Comparison of ENCODE assay signal across 1 cellular context in the genomic region with DNA sequence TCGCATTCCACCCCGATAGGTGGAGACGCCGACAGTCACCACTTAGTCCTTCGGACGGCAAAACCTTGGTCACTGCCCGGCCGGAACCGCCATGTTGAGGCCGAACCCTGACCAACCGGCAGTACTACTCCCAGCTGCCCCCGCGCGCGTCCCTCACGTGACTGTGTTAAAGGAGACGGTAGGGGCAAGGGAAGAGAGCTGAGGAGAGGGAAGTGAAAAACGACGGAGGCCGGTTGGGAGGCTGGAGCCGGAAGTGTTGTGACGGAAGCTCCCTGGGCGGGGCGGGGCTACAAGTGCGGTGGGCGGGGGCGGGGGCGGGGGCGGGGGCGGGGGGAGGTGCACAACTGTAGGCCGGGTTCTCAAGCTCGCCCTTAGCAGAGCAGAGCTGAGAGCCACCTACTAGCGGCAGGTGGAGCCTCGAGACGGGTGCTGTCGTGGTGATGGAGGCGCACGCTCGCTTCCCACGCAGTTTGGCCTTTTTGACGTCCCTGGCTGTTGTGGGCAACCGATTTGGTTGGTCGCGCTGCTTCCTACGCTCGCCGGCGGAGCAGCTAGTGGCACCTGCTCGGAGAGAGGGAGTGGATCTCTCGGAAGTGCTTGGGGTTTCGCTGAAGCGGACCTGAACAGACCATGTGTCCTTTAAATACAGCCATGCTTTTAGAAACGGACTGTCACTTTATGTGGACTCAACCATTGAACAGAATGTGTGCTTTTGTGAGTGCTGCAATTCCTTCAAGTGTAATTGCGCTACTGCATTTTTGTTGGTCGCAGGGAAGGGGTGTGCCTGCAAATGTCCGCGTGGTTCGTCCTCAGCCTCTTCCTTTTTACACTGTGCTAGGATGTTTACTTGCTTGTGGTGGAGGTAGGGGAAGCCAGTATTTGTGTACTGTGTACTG.
TF ChIP-seq lines count a peak whose summit lies in the region.

A gene with protein sequence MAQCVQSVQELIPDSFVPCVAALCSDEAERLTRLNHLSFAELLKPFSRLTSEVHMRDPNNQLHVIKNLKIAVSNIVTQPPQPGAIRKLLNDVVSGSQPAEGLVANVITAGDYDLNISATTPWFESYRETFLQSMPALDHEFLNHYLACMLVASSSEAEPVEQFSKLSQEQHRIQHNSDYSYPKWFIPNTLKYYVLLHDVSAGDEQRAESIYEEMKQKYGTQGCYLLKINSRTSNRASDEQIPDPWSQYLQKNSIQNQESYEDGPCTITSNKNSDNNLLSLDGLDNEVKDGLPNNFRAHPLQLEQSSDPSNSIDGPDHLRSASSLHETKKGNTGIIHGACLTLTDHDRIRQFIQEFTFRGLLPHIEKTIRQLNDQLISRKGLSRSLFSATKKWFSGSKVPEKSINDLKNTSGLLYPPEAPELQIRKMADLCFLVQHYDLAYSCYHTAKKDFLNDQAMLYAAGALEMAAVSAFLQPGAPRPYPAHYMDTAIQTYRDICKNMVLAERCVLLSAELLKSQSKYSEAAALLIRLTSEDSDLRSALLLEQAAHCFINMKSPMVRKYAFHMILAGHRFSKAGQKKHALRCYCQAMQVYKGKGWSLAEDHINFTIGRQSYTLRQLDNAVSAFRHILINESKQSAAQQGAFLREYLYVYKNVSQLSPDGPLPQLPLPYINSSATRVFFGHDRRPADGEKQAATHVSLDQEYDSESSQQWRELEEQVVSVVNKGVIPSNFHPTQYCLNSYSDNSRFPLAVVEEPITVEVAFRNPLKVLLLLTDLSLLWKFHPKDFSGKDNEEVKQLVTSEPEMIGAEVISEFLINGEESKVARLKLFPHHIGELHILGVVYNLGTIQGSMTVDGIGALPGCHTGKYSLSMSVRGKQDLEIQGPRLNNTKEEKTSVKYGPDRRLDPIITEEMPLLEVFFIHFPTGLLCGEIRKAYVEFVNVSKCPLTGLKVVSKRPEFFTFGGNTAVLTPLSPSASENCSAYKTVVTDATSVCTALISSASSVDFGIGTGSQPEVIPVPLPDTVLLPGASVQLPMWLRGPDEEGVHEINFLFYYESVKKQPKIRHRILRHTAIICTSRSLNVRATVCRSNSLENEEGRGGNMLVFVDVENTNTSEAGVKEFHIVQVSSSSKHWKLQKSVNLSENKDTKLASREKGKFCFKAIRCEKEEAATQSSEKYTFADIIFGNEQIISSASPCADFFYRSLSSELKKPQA (N-terminal part only) (minus strand): TSS at position 130 of the 896 bp plus-strand sequence. CDS start 364 bp downstream, outside the sequence.

TF ChIP-seq in HepG2, 621 proteins besides CTCF, POLR2A, EP300 and RAD21 (continued from another document and continues in another):
- TF ChIP-seq, protein P1, sequence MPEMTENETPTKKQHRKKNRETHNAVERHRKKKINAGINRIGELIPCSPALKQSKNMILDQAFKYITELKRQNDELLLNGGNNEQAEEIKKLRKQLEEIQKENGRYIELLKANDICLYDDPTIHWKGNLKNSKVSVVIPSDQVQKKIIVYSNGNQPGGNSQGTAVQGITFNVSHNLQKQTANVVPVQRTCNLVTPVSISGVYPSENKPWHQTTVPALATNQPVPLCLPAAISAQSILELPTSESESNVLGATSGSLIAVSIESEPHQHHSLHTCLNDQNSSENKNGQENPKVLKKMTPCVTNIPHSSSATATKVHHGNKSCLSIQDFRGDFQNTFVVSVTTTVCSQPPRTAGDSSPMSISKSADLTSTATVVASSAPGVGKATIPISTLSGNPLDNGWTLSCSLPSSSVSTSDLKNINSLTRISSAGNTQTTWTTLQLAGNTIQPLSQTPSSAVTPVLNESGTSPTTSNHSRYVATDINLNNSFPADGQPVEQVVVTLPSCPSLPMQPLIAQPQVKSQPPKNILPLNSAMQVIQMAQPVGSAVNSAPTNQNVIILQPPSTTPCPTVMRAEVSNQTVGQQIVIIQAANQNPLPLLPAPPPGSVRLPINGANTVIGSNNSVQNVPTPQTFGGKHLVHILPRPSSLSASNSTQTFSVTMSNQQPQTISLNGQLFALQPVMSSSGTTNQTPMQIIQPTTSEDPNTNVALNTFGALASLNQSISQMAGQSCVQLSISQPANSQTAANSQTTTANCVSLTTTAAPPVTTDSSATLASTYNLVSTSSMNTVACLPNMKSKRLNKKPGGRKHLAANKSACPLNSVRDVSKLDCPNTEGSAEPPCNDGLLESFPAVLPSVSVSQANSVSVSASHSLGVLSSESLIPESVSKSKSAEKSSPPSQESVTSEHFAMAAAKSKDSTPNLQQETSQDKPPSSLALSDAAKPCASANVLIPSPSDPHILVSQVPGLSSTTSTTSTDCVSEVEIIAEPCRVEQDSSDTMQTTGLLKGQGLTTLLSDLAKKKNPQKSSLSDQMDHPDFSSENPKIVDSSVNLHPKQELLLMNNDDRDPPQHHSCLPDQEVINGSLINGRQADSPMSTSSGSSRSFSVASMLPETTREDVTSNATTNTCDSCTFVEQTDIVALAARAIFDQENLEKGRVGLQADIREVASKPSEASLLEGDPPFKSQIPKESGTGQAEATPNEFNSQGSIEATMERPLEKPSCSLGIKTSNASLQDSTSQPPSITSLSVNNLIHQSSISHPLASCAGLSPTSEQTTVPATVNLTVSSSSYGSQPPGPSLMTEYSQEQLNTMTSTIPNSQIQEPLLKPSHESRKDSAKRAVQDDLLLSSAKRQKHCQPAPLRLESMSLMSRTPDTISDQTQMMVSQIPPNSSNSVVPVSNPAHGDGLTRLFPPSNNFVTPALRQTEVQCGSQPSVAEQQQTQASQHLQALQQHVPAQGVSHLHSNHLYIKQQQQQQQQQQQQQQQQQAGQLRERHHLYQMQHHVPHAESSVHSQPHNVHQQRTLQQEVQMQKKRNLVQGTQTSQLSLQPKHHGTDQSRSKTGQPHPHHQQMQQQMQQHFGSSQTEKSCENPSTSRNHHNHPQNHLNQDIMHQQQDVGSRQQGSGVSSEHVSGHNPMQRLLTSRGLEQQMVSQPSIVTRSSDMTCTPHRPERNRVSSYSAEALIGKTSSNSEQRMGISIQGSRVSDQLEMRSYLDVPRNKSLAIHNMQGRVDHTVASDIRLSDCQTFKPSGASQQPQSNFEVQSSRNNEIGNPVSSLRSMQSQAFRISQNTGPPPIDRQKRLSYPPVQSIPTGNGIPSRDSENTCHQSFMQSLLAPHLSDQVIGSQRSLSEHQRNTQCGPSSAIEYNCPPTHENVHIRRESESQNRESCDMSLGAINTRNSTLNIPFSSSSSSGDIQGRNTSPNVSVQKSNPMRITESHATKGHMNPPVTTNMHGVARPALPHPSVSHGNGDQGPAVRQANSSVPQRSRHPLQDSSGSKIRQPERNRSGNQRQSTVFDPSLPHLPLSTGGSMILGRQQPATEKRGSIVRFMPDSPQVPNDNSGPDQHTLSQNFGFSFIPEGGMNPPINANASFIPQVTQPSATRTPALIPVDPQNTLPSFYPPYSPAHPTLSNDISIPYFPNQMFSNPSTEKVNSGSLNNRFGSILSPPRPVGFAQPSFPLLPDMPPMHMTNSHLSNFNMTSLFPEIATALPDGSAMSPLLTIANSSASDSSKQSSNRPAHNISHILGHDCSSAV (CRISPR knock-in tag; IDR thresholded peaks at IDR 0.05; ENCODE audit: borderline replicate concordance) = no peak
- 0 out of 2 replicates have a peak, but pooled peaks have one; percentile 27 for TF ChIP-seq ZNF256 (CRISPR knock-in tag; conservative IDR thresholded peaks at IDR 0.05)
- TF ChIP-seq REPIN1 (CRISPR knock-in tag; IDR thresholded peaks at IDR 0.05; ENCODE audit: borderline replicate concordance, low read depth) = peak; percentile 32
- 0 out of 2 replicates have a peak, but pooled peaks have one; percentile 42 for TF ChIP-seq ARID2 (CRISPR knock-in tag; IDR thresholded peaks at IDR 0.05; ENCODE audit: borderline replicate concordance)
- TF ChIP-seq, protein P2, sequence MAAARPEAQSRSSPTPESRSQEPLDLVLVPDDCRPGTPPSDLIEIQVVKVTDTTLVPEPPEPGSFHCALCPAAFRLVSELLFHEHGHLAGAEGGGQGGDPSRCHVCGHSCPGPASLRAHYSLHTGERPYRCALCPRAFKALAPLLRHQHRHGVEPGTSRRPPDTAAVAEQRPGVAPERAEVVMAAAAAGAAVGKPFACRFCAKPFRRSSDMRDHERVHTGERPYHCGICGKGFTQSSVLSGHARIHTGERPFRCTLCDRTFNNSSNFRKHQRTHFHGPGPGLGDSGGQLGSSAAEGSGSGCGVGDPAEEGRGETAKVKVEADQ (CRISPR knock-in tag; IDR thresholded peaks at IDR 0.05; ENCODE audit: borderline replicate concordance) = no peak
- no peak for TF ChIP-seq ZNF251 (CRISPR knock-in tag; IDR thresholded peaks at IDR 0.05)
- TF ChIP-seq KAT2B (IDR thresholded peaks at IDR 0.05; ENCODE audit: borderline replicate concordance, low read depth, low read length) = no peak
- TF ChIP-seq ZNF720 (CRISPR knock-in tag; IDR thresholded peaks at IDR 0.05) = no peak
- no peak for TF ChIP-seq PCBP2 (optimal IDR thresholded peaks at IDR 0.05; ENCODE audit: low read depth, low read length, poor library complexity, severe bottlenecking)
- peak; percentile 86 for TF ChIP-seq REL (CRISPR knock-in tag; conservative IDR thresholded peaks at IDR 0.05)
- TF ChIP-seq ZNF572 (CRISPR knock-in tag; IDR thresholded peaks at IDR 0.05) = 0 out of 2 replicates have a peak, but pooled peaks have one; percentile 48
- TF ChIP-seq ZNF678 (CRISPR knock-in tag; IDR thresholded peaks at IDR 0.05) = no peak
- no peak; the same call in 1 of the 2 replicates for TF ChIP-seq NR2F6 (IDR thresholded peaks at IDR 0.05)
- TF ChIP-seq NR2F6 (CRISPR knock-in tag; IDR thresholded peaks at IDR 0.05) = no peak
- TF ChIP-seq, protein P3, sequence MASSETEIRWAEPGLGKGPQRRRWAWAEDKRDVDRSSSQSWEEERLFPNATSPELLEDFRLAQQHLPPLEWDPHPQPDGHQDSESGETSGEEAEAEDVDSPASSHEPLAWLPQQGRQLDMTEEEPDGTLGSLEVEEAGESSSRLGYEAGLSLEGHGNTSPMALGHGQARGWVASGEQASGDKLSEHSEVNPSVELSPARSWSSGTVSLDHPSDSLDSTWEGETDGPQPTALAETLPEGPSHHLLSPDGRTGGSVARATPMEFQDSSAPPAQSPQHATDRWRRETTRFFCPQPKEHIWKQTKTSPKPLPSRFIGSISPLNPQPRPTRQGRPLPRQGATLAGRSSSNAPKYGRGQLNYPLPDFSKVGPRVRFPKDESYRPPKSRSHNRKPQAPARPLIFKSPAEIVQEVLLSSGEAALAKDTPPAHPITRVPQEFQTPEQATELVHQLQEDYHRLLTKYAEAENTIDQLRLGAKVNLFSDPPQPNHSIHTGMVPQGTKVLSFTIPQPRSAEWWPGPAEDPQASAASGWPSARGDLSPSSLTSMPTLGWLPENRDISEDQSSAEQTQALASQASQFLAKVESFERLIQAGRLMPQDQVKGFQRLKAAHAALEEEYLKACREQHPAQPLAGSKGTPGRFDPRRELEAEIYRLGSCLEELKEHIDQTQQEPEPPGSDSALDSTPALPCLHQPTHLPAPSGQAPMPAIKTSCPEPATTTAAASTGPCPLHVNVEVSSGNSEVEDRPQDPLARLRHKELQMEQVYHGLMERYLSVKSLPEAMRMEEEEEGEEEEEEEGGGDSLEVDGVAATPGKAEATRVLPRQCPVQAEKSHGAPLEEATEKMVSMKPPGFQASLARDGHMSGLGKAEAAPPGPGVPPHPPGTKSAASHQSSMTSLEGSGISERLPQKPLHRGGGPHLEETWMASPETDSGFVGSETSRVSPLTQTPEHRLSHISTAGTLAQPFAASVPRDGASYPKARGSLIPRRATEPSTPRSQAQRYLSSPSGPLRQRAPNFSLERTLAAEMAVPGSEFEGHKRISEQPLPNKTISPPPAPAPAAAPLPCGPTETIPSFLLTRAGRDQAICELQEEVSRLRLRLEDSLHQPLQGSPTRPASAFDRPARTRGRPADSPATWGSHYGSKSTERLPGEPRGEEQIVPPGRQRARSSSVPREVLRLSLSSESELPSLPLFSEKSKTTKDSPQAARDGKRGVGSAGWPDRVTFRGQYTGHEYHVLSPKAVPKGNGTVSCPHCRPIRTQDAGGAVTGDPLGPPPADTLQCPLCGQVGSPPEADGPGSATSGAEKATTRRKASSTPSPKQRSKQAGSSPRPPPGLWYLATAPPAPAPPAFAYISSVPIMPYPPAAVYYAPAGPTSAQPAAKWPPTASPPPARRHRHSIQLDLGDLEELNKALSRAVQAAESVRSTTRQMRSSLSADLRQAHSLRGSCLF (CRISPR knock-in tag; IDR thresholded peaks at IDR 0.05; ENCODE audit: borderline replicate concordance) = no peak
- TF ChIP-seq KLF9 (CRISPR knock-in tag; IDR thresholded peaks at IDR 0.05; ENCODE audit: low read depth) = peak; percentile 85; the same call in 1 of the 2 replicates
- no peak for TF ChIP-seq ZNF558 (CRISPR knock-in tag; IDR thresholded peaks at IDR 0.05; ENCODE audit: borderline replicate concordance)
- no peak for TF ChIP-seq NFIB (CRISPR knock-in tag; IDR thresholded peaks at IDR 0.05; ENCODE audit: borderline replicate concordance)
- TF ChIP-seq ZNF776 (CRISPR knock-in tag; IDR thresholded peaks at IDR 0.05) = no peak
- peak; percentile 68 for TF ChIP-seq DR1 (CRISPR knock-in tag; IDR thresholded peaks at IDR 0.05)
- 0 out of 2 replicates have a peak, but pooled peaks have one; percentile 17 for TF ChIP-seq CHD2 (IDR thresholded peaks at IDR 0.05; ENCODE audit: low read depth, low read length)
- TF ChIP-seq ZNF337 (CRISPR knock-in tag; IDR thresholded peaks at IDR 0.05; ENCODE audit: borderline replicate concordance, low read depth) = no peak
- no peak; the same call in none of the 2 replicates for TF ChIP-seq PITX1 (CRISPR knock-in tag; IDR thresholded peaks at IDR 0.05)
- TF ChIP-seq ZNF724P (CRISPR knock-in tag; IDR thresholded peaks at IDR 0.05; ENCODE audit: borderline replicate concordance) = peak; percentile 79; the same call in 1 of the 2 replicates
- peak; percentile 95 for TF ChIP-seq YY1 (IDR thresholded peaks at IDR 0.05; ENCODE audit: insufficient read depth, insufficient replicate concordance, low read depth, low read length)
- TF ChIP-seq NCOA2 (CRISPR knock-in tag; IDR thresholded peaks at IDR 0.05) = no peak; the same call in 1 of the 2 replicates
- TF ChIP-seq, protein P4, sequence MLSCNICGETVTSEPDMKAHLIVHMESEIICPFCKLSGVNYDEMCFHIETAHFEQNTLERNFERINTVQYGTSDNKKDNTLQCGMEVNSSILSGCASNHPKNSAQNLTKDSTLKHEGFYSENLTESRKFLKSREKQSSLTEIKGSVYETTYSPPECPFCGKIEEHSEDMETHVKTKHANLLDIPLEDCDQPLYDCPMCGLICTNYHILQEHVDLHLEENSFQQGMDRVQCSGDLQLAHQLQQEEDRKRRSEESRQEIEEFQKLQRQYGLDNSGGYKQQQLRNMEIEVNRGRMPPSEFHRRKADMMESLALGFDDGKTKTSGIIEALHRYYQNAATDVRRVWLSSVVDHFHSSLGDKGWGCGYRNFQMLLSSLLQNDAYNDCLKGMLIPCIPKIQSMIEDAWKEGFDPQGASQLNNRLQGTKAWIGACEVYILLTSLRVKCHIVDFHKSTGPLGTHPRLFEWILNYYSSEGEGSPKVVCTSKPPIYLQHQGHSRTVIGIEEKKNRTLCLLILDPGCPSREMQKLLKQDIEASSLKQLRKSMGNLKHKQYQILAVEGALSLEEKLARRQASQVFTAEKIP (CRISPR knock-in tag; IDR thresholded peaks at IDR 0.05; ENCODE audit: borderline replicate concordance) = no peak
- no peak for TF ChIP-seq MBD4 (IDR thresholded peaks at IDR 0.05; ENCODE audit: borderline replicate concordance, low read length)
- no peak for TF ChIP-seq CC2D1A (CRISPR knock-in tag; IDR thresholded peaks at IDR 0.05)
- TF ChIP-seq JUNB (CRISPR knock-in tag; IDR thresholded peaks at IDR 0.05; ENCODE audit: borderline replicate concordance) = no peak; the same call in 1 of the 2 replicates
- no peak for TF ChIP-seq SMAD9 (CRISPR knock-in tag; IDR thresholded peaks at IDR 0.05)
- 0 out of 2 replicates have a peak, but pooled peaks have one; percentile 67 for TF ChIP-seq ZFP36L1 (CRISPR knock-in tag; IDR thresholded peaks at IDR 0.05)
- no peak for TF ChIP-seq ZNF282 (IDR thresholded peaks at IDR 0.05; ENCODE audit: partially characterized antibody)
- TF ChIP-seq, protein P5, sequence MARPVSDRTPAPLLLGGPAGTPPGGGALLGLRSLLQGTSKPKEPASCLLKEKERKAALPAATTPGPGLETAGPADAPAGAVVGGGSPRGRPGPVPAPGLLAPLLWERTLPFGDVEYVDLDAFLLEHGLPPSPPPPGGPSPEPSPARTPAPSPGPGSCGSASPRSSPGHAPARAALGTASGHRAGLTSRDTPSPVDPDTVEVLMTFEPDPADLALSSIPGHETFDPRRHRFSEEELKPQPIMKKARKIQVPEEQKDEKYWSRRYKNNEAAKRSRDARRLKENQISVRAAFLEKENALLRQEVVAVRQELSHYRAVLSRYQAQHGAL (CRISPR knock-in tag; IDR thresholded peaks at IDR 0.05; ENCODE audit: not compliant biosample characterization) = no peak
